ENCODE assay signal across 22 cellular contexts in the genomic region with DNA sequence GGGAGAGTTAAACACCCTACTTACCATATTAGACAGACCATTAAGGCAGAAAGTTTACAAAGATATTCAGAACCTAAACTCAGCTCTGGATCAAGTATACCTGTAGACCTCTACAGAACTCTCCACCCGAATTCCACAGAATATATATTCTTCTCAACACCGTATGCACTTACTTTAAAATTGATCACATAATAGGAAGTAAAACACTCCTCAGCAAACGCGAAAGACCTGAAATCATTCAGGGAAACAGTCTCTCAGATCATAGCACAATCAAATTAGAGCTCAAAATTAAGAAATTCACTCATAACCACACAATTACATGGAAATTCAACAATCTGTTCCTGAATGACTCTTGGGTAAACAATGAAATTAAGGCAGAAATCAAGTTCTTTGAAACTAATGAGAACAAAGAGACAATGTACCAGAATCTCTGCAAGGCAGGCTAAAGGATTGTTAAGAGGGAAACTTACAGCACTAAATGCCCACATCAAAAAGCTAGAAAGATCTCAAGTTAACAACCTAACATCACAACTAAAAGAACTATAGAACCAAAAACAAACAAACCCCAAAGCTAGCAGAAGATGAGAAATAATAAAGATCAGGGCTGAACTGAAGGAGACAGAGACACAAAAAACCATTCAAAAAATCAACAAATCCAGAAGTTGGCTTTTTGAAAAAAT. TPM values are rescaled to one million over a fixed set of nuclear protein-coding genes. Genes with fewer than 3 reads are reported as not detected.
A peak's percentile ranks its signal among the peaks of the same experiment; 100 is the strongest.
DNase-seq lines count a peak whose midpoint lies in the region; ATAC-seq and TF ChIP-seq lines count a peak whose summit lies in the region.
"Had no signal": no experiment of that assay in that cellular context is flagged by ENCODE, and none has a peak within 500 bp of the region (broad histone marks: within the 10 kb centered on the region; RNA-seq: fewer than 3 reads in every experiment).

No MANE protein-coding gene starts in this region.

- TF ChIP-seq POLR2A in Peyer's patch (IDR thresholded peaks at IDR 0.05), result no peak

- H3K9me3 Mint-ChIP-seq in activated T-cell treated with anti-CD3 and anti-CD28 coated beads, Interleukin-2, amount 50 U/mL, for 24 hours, result peaks cover 15% of the 10 kb centered on the region
- peaks cover 10% of the 10 kb centered on the region for H3K9me3 Mint-ChIP-seq in activated naive CD8-positive, alpha-beta T cell treated with anti-CD3 and anti-CD28 coated beads, Interleukin-2, amount 50 U/mL, for 24 hours
- peaks cover 2% of the 10 kb centered on the region for H3K9me3 Mint-ChIP-seq in stimulated activated effector memory CD8-positive, alpha-beta T cell treated with anti-CD3 and anti-CD28 coated beads, Interleukin-12 subunit alpha, Interleukin-12 subunit beta, amount 100 ng/mL, for 72 hours
- H3K9me3 Mint-ChIP-seq in nephron progenitor cell, result peaks cover 49% of the 10 kb centered on the region

- DNase-seq in activated T-cell treated with anti-CD3 and anti-CD28 coated beads, Interleukin-2, amount 50 U/mL, for 24 hours, result no peak
- no peak for DNase-seq in activated T-cell treated with anti-CD3 and anti-CD28 coated beads, Interleukin-2, amount 50 U/mL, for 1 hour
- no peak for DNase-seq in Peyer's patch
- DNase-seq in activated naive CD8-positive, alpha-beta T cell treated with anti-CD3 and anti-CD28 coated beads, Interleukin-2, amount 50 U/mL, for 24 hours, result no peak
- DNase-seq in stimulated activated effector memory CD8-positive, alpha-beta T cell treated with anti-CD3 and anti-CD28 coated beads, Interleukin-12 subunit alpha, Interleukin-12 subunit beta, amount 100 ng/mL, for 72 hours (ENCODE audit: low spot score in 2 of 2), result no peak
- DNase-seq in NCI-H2227 treated with DMSO at 0.1 percent for 48 hours (lab: John Stamatoyannopoulos, UW), result no peak
- no peak for DNase-seq in nephron progenitor cell
- DNase-seq in cerebellar cortex (ENCODE audit: low spot score), result no peak
- DNase-seq: activated CD8-positive, alpha-beta memory T cell treated with anti-CD3 and anti-CD28 coated beads, Interleukin-2, amount 50 U/mL, for 4 hours; amniotic stem cell; DMS79; NCI-H146; PC-9; SJCRH30; stimulated activated CD4-positive, alpha-beta T cell treated with anti-CD3 and anti-CD28 coated beads, Interleukin-2, amount 100 ng/mL, for 48 hours had no signal

- peak overlapping the region; percentile 72 for H3K4me3 Mint-ChIP-seq in activated T-cell treated with anti-CD3 and anti-CD28 coated beads, Interleukin-2, amount 50 U/mL, for 24 hours
- H3K4me3 Mint-ChIP-seq in activated naive CD8-positive, alpha-beta T cell treated with anti-CD3 and anti-CD28 coated beads, Interleukin-2, amount 50 U/mL, for 24 hours, result peak overlapping the region; percentile 74
- H3K4me3 Mint-ChIP-seq in stimulated activated effector memory CD8-positive, alpha-beta T cell treated with anti-CD3 and anti-CD28 coated beads, Interleukin-12 subunit alpha, Interleukin-12 subunit beta, amount 100 ng/mL, for 72 hours, result peak overlapping the region; percentile 77
- no peak overlapping the region for H3K4me3 Mint-ChIP-seq in nephron progenitor cell
- H3K4me3 Mint-ChIP-seq: neural crest cell, WTC11 had no signal

- peak overlapping the region in 3 of 4 donors; percentile 14 to 20 (median 14) for H3K27ac ChIP-seq in Peyer's patch
- H3K27ac ChIP-seq: cardiac muscle cell, PC-9, prostate gland, SJCRH30 had no signal

- no peaks in the 10 kb centered on the region for H3K4me1 ChIP-seq in Peyer's patch
- H3K4me1 ChIP-seq: prostate gland, SJCRH30 had no signal

- no peaks in the 10 kb centered on the region for H3K27me3 ChIP-seq in Peyer's patch
- H3K27me3 ChIP-seq: cardiac muscle cell, SJCRH30 had no signal

- peaks cover 0 to 4% (median 0%) of the 10 kb centered on the region in 4 donors for H3K9me3 ChIP-seq in Peyer's patch
- H3K9me3 ChIP-seq: prostate gland had no signal

- TF ChIP-seq CTCF in Peyer's patch (IDR thresholded peaks at IDR 0.05), result no peak
- TF ChIP-seq CTCF in nephron progenitor cell (IDR thresholded peaks at IDR 0.05), result no peak

- peak overlapping the region; percentile 93 for H3K27ac Mint-ChIP-seq in activated T-cell treated with anti-CD3 and anti-CD28 coated beads, Interleukin-2, amount 50 U/mL, for 24 hours
- H3K27ac Mint-ChIP-seq in activated naive CD8-positive, alpha-beta T cell treated with anti-CD3 and anti-CD28 coated beads, Interleukin-2, amount 50 U/mL, for 24 hours, result peak overlapping the region; percentile 90
- H3K27ac Mint-ChIP-seq in stimulated activated effector memory CD8-positive, alpha-beta T cell treated with anti-CD3 and anti-CD28 coated beads, Interleukin-12 subunit alpha, Interleukin-12 subunit beta, amount 100 ng/mL, for 72 hours, result peak overlapping the region; percentile 97
- no peak overlapping the region for H3K27ac Mint-ChIP-seq in nephron progenitor cell
- H3K27ac Mint-ChIP-seq: WTC11 had no signal

- ATAC-seq in activated naive CD8-positive, alpha-beta T cell treated with anti-CD3 and anti-CD28 coated beads, Interleukin-2, amount 50 U/mL, for 24 hours, result no peak
- ATAC-seq in stimulated activated effector memory CD8-positive, alpha-beta T cell treated with anti-CD3 and anti-CD28 coated beads, Interleukin-12 subunit alpha, Interleukin-12 subunit beta, amount 100 ng/mL, for 72 hours, result no peak
- ATAC-seq: esophagus mucosa, WTC11 had no signal

- H3K4me3 ChIP-seq in Peyer's patch, result no peak overlapping the region
- H3K4me3 ChIP-seq: cardiac muscle cell, PC-9, prostate gland, SJCRH30, skin epidermis had no signal

- peaks cover 80% of the 10 kb centered on the region for H3K4me1 Mint-ChIP-seq in activated T-cell treated with anti-CD3 and anti-CD28 coated beads, Interleukin-2, amount 50 U/mL, for 24 hours (ENCODE audit: low read depth)
- H3K4me1 Mint-ChIP-seq in activated naive CD8-positive, alpha-beta T cell treated with anti-CD3 and anti-CD28 coated beads, Interleukin-2, amount 50 U/mL, for 24 hours, result peaks cover 76% of the 10 kb centered on the region
- H3K4me1 Mint-ChIP-seq in stimulated activated effector memory CD8-positive, alpha-beta T cell treated with anti-CD3 and anti-CD28 coated beads, Interleukin-12 subunit alpha, Interleukin-12 subunit beta, amount 100 ng/mL, for 72 hours, result peaks cover 71% of the 10 kb centered on the region
- H3K4me1 Mint-ChIP-seq in nephron progenitor cell, result no peaks in the 10 kb centered on the region
- H3K4me1 Mint-ChIP-seq: neural crest cell, WTC11 had no signal

- H3K27me3 Mint-ChIP-seq in activated T-cell treated with anti-CD3 and anti-CD28 coated beads, Interleukin-2, amount 50 U/mL, for 24 hours, result no peaks in the 10 kb centered on the region
- H3K27me3 Mint-ChIP-seq in activated naive CD8-positive, alpha-beta T cell treated with anti-CD3 and anti-CD28 coated beads, Interleukin-2, amount 50 U/mL, for 24 hours, result no peaks in the 10 kb centered on the region
- peaks cover 3% of the 10 kb centered on the region for H3K27me3 Mint-ChIP-seq in nephron progenitor cell (ENCODE audit: low read depth, poor library complexity)

- H3K36me3 ChIP-seq in Peyer's patch, result no peaks in the 10 kb centered on the region
- H3K36me3 ChIP-seq: cardiac muscle cell, prostate gland, SJCRH30 had no signal

- peaks cover 35% of the 10 kb centered on the region for H3K36me3 Mint-ChIP-seq in activated T-cell treated with anti-CD3 and anti-CD28 coated beads, Interleukin-2, amount 50 U/mL, for 24 hours (ENCODE audit: low read depth)
- H3K36me3 Mint-ChIP-seq in activated naive CD8-positive, alpha-beta T cell treated with anti-CD3 and anti-CD28 coated beads, Interleukin-2, amount 50 U/mL, for 24 hours (ENCODE audit: low read depth), result peaks cover 70% of the 10 kb centered on the region
- H3K36me3 Mint-ChIP-seq in stimulated activated effector memory CD8-positive, alpha-beta T cell treated with anti-CD3 and anti-CD28 coated beads, Interleukin-12 subunit alpha, Interleukin-12 subunit beta, amount 100 ng/mL, for 72 hours, result peaks cover 21% of the 10 kb centered on the region
- peaks cover 9% of the 10 kb centered on the region for H3K36me3 Mint-ChIP-seq in nephron progenitor cell (ENCODE audit: low read depth)

RNA-seq across cellular contexts. Expression of gene CD84, which starts 19.1 kb away (rescaled TPM):
- total RNA-seq in Peyer's patch, result 10 to 100 TPM in 1 of 4 donors, 1 to 10 TPM in 3; 2.7 to 24.8 (median 5.2) TPM
- total RNA-seq: cardiac muscle cell, MCF 10A, neural crest cell, PC-9, SJCRH30 had no signal

RNA-seq across cellular contexts. Expression of gene SLAMF6, which starts 37.1 kb away (rescaled TPM):
- total RNA-seq in Peyer's patch, result 10 to 100 TPM in 1 of 4 donors, 1 to 10 TPM in 2, under 1 TPM in 1; 0.57 to 10.7 (median 5.2) TPM
- total RNA-seq: cardiac muscle cell, MCF 10A, neural crest cell, PC-9, SJCRH30, WTC11 had no signal
